ENCODE assay signal across 8 cellular contexts in genomic region chr10:76984559-76985443, GRCh38.
DNase-seq lines count a peak whose midpoint lies in the region; ATAC-seq, FAIRE-seq and TF ChIP-seq lines count a peak whose summit lies in the region.

No MANE protein-coding gene starts in this region.

- POLR2A ChIA-PET in endothelial cell of umbilical vein (lab: Charles Lee) = no interaction called here

- H3K4me3 ChIP-seq in endothelial cell of umbilical vein (replicated peaks in 1 of 3; ENCODE audit: insufficient read depth in 1 of 3, low read depth in 1 of 3, low read length in 3 of 3) = no peak overlapping the region
- H3K4me3 ChIP-seq in mucosa of descending colon = no peak overlapping the region

- DNase-seq in NCI-H748 treated with DMSO at 0.1 percent for 48 hours (lab: John Stamatoyannopoulos, UW) = peak; percentile 59
- peak; percentile 11 to 31 (median 20) for DNase-seq in activated CD8-positive, alpha-beta memory T cell treated with anti-CD3 and anti-CD28 coated beads for 48 hours (ENCODE audit: low read depth in 2 of 3, low spot score in 2 of 3)
- peak; percentile 68 for DNase-seq in endothelial cell of umbilical vein (ENCODE audit: low read depth, low spot score)
- DNase-seq in mucosa of descending colon = peak; percentile 57 to 83 (median 76)
- DNase-seq in stimulated activated CD8-positive, alpha-beta memory T cell treated with anti-CD3 and anti-CD28 coated beads, Interleukin-4, amount 100 ng/mL, for 24 hours (ENCODE audit: low read depth) = peak; percentile 51

- H3K36me3 ChIP-seq in endothelial cell of umbilical vein (ENCODE audit: control insufficient read depth in 2 of 2, extremely low read depth in 1 of 2, insufficient read depth in 2 of 2, low read length in 2 of 2) = no peaks in the 10 kb centered on the region
- H3K36me3 ChIP-seq in mucosa of descending colon (ENCODE audit: low read depth) = no peaks in the 10 kb centered on the region

- peak; percentile 77 for FAIRE-seq in endothelial cell of umbilical vein (lab: Jason Lieb, UNC)

- TF ChIP-seq CTCF in C4-2B (conservative IDR thresholded peaks at IDR 0.05) = peak; percentile 97
- TF ChIP-seq CTCF in endothelial cell of umbilical vein (IDR thresholded peaks at IDR 0.05; ENCODE audit: extremely low read depth in 1 of 2, insufficient read depth in 1 of 2, low read depth in 1 of 2, low read length in 2 of 2) = peak; percentile 88 to 89
- peak; percentile 78 for TF ChIP-seq CTCF in mucosa of descending colon (IDR thresholded peaks at IDR 0.05)

- H4K20me1 ChIP-seq in endothelial cell of umbilical vein (replicated peaks; ENCODE audit: control insufficient read depth, extremely low read depth, insufficient read depth, low read length) = no peaks in the 10 kb centered on the region

- H3K79me2 ChIP-seq in endothelial cell of umbilical vein (ENCODE audit: control insufficient read depth, insufficient read depth, low read length) = no peaks in the 10 kb centered on the region

- H3K27me3 ChIP-seq in endothelial cell of umbilical vein (ENCODE audit: control insufficient read depth in 2 of 2, insufficient read depth in 2 of 2, low read length in 2 of 2) = no peaks in the 10 kb centered on the region

- BruUV-seq in endothelial cell of umbilical vein (replicated peaks; lab: Mats Ljungman, UMichigan) = no TSS peak

- H3K27ac ChIP-seq in C4-2B = no peak overlapping the region
- no peak overlapping the region for H3K27ac ChIP-seq in endothelial cell of umbilical vein (ENCODE audit: insufficient read depth, low read depth, low read length)

- H3K4me1 ChIP-seq in endothelial cell of umbilical vein (ENCODE audit: control insufficient read depth, extremely low read depth, insufficient read depth, low read length) (no peaks in the 10 kb centered on the region), mucosa of descending colon (ENCODE audit: low read depth) (no peaks in the 10 kb centered on the region)

- CTCF ChIA-PET in endothelial cell of umbilical vein (lab: Charles Lee) = interaction anchor here (0.7 to 1.3 kb wide), 17 partner anchors 9 to 756 kb away, joined by 3 to 10 read pairs (median 3); no protein-coding TSS in a partner anchor

- H3K9ac ChIP-seq in endothelial cell of umbilical vein (replicated peaks; ENCODE audit: extremely low read depth, insufficient read depth, low read length) = no peak overlapping the region

- H3K9me3 ChIP-seq in endothelial cell of umbilical vein (replicated peaks; ENCODE audit: control insufficient read depth, insufficient read depth, low read length) (no peaks in the 10 kb centered on the region), mucosa of descending colon (no peaks in the 10 kb centered on the region)

- TF ChIP-seq POLR2A in endothelial cell of umbilical vein (IDR thresholded peaks at IDR 0.05; ENCODE audit: low read depth, low read length) = no peak

- no peak overlapping the region for H2AFZ ChIP-seq in endothelial cell of umbilical vein (ENCODE audit: low read depth, low read length)

- H3K4me2 ChIP-seq in endothelial cell of umbilical vein (ENCODE audit: insufficient read depth, low read length) = no peak overlapping the region

- ATAC-seq in GM19397 (IDR thresholded peaks at IDR 0.05; ENCODE audit: unreplicated experiment) = peak; percentile 63
- peak; percentile 79 for ATAC-seq in HG03571 (IDR thresholded peaks at IDR 0.05; ENCODE audit: unreplicated experiment)
- peak; percentile 85 for ATAC-seq in mucosa of descending colon

- dilution Hi-C loops in endothelial cell of umbilical vein (cut with MboI; ENCODE audit: extremely low pct_ligation_motif_present, low sequenced_read_pairs) = no loop called here

- intact Hi-C loops in endothelial cell of umbilical vein (cut with micrococcal nuclease) = loop anchor here (1.0 to 5.0 kb wide), 2 partner anchors 128 to 438 kb away; no protein-coding TSS in a partner anchor
- intact Hi-C loops in mucosa of descending colon (cut with DNase I, micrococcal nuclease) = no loop called here

- no peaks in the 10 kb centered on the region for H3K9me1 ChIP-seq in endothelial cell of umbilical vein (replicated peaks; ENCODE audit: control insufficient read depth, extremely low read depth, insufficient read depth, low read length)

TF ChIP-seq in endothelial cell of umbilical vein, 7 proteins besides CTCF, POLR2A, EP300 and RAD21:
- TF ChIP-seq EZH2 (IDR thresholded peaks at IDR 0.05; ENCODE audit: borderline replicate concordance, low read depth, low read length, severe bottlenecking) = no peak
- TF ChIP-seq GATA2 (IDR thresholded peaks at IDR 0.05; ENCODE audit: insufficient read depth, insufficient read length, low read depth, low read length) = no peak
- TF ChIP-seq MYC (IDR thresholded peaks at IDR 0.05; ENCODE audit: low read depth, low read length) = no peak
- TF ChIP-seq JUN (IDR thresholded peaks at IDR 0.05; ENCODE audit: borderline replicate concordance, insufficient read depth, insufficient read length, low read depth) = no peak
- TF ChIP-seq POLR2AphosphoS5 (IDR thresholded peaks at IDR 0.05; ENCODE audit: insufficient read depth, low read depth, low read length) = no peak
- TF ChIP-seq FOS (IDR thresholded peaks at IDR 0.05; ENCODE audit: borderline replicate concordance, insufficient read depth, low read length) = no peak
- TF ChIP-seq MAX (IDR thresholded peaks at IDR 0.05; ENCODE audit: insufficient read depth, insufficient read length) = no peak
TF ChIP-seq in endothelial cell of umbilical vein: peak in this region for 0.

Comparison
In these comparisons a context has a peak if more than half of its experiments do, and no peak if none do; other contexts are left out.
1. DNase-seq: peak in every context shown above with its lines; median percentile 76 in mucosa of descending colon; 68 in endothelial cell of umbilical vein; 59 in NCI-H748 treated with DMSO at 0.1 percent for 48 hours; 51 in stimulated activated CD8-positive, alpha-beta memory T cell treated with anti-CD3 and anti-CD28 coated beads, Interleukin-4, amount 100 ng/mL, for 24 hours; 20 in activated CD8-positive, alpha-beta memory T cell treated with anti-CD3 and anti-CD28 coated beads for 48 hours.